Comparison of ENCODE assay signal across 20 cellular contexts in the genomic region with DNA sequence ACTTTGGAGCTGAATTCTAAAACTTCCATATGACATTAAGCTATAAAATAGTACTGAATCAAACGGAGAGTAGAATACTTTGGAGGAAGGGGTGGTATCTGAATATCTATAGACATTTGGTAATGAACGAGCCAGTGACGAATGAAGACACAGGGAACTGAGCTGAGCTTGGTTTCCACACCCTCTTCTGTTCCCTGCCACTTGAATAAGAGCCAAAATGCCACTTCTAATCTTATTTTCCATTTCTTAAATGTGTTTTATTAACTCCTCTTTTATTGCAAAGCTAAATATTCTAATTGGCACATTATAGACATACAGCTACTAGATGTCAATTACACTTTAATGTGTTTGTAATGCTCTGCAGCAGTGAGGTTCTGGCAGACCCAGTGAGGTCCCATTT.
"Had no signal": no experiment of that assay in that cellular context is flagged by ENCODE, and none has a peak within 500 bp of the region (broad histone marks: within the 10 kb centered on the region; RNA-seq: fewer than 3 reads in every experiment).

No MANE protein-coding gene starts in this region.

- H3K4me1 ChIP-seq: breast epithelium, psoas muscle had no signal

- H3K4me3 ChIP-seq: adrenal gland, breast epithelium, heart right ventricle, lung, psoas muscle, skin epidermis, suprapubic skin had no signal

- H3K4me3 Mint-ChIP-seq: dendritic cell treated with granulocyte-macrophage colony-stimulating factor and Interleukin-4, amounts not matched to agents 40 ng/mL and 50 ng/mL, for 4 days; immature natural killer cell; mesothelial cell of epicardium; neural crest cell; stimulated activated naive CD8-positive, alpha-beta T cell treated with anti-CD3 and anti-CD28 coated beads, Interleukin-15, Interleukin-2, amounts not matched to agents 100 ng/mL and 50 ng/mL, for 24 hours; T-helper 17 cell had no signal

- H3K27me3 ChIP-seq: adrenal gland, breast epithelium, heart right ventricle, suprapubic skin had no signal

- ATAC-seq: activated naive CD4-positive, alpha-beta T cell treated with anti-CD3 and anti-CD28 coated beads, Interleukin-2, amount 50 U/mL, for 72 hours; esophagus mucosa; psoas muscle; right cardiac atrium; T-helper 17 cell had no signal

- FAIRE-seq: astrocyte had no signal

- H3K27ac Mint-ChIP-seq: dendritic cell treated with granulocyte-macrophage colony-stimulating factor and Interleukin-4, amounts not matched to agents 40 ng/mL and 50 ng/mL, for 4 days; immature natural killer cell; mesothelial cell of epicardium; stimulated activated naive CD8-positive, alpha-beta T cell treated with anti-CD3 and anti-CD28 coated beads, Interleukin-15, Interleukin-2, amounts not matched to agents 100 ng/mL and 50 ng/mL, for 24 hours; T-helper 17 cell had no signal

- H3K27me3 Mint-ChIP-seq: dendritic cell treated with granulocyte-macrophage colony-stimulating factor and Interleukin-4, amounts not matched to agents 40 ng/mL and 50 ng/mL, for 4 days had no signal

- DNase-seq: activated CD4-positive, alpha-beta T cell treated with anti-CD3 and anti-CD28 coated beads, Interleukin-2, amount 50 U/mL, for 4 hours; activated gamma-delta T cell treated with Interleukin-2 at 50 U/mL for 16 hours; adrenal gland; effector CD8-positive, alpha-beta T cell; heart right ventricle; immature natural killer cell; psoas muscle; right cardiac atrium; T-helper 17 cell had no signal

- H3K36me3 Mint-ChIP-seq: immature natural killer cell had no signal

- H3K36me3 ChIP-seq: adrenal gland, breast epithelium, heart right ventricle, suprapubic skin had no signal

- H3K9me3 ChIP-seq: breast epithelium, psoas muscle, suprapubic skin had no signal

- H3K27ac ChIP-seq: adrenal gland, breast epithelium, heart right ventricle, psoas muscle, skin epidermis had no signal
